ENCODE assay signal across 32 cellular contexts in the genomic region with DNA sequence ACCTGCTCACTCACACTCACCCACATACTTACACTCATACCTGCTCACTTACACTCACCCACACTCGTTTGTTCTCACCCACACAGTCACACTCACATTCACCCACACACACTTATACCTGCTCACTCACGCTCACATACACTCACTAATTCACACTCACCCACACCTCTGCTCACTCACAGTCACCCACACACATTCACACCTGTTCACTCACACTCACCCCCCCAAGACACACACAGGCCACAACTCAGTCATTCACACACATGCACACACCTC.
"Had no signal": no experiment of that assay in that cellular context is flagged by ENCODE, and none has a peak within 500 bp of the region (broad histone marks: within the 10 kb centered on the region; RNA-seq: fewer than 3 reads in every experiment).

No MANE protein-coding gene starts in this region.

- ATAC-seq: activated CD8-positive, alpha-beta T cell treated with anti-CD3 and anti-CD28 coated beads for 36 hours; activated naive CD4-positive, alpha-beta T cell treated with anti-CD3 and anti-CD28 coated beads, Interleukin-2, amount 50 U/mL, for 72 hours; activated T-cell treated with anti-CD3 and anti-CD28 coated beads, Interleukin-2, amount 50 U/mL, for 4 hours; activated T-cell treated with anti-CD3 and anti-CD28 coated beads, Interleukin-2, amount 50 U/mL, for 72 hours; activated T-helper 17 cell treated with anti-CD3 and anti-CD28 coated beads, Interleukin-2, amount 50 U/mL, for 72 hours; body of pancreas had no signal

- H3K4me1 ChIP-seq: adrenal gland, body of pancreas, breast epithelium had no signal

- H3K36me3 ChIP-seq: adrenal gland, brain microvascular endothelial cell, breast epithelium had no signal

- H3K9me3 ChIP-seq: adrenal gland, body of pancreas, breast epithelium had no signal

- H3K27me3 ChIP-seq: body of pancreas, brain microvascular endothelial cell, breast epithelium had no signal

- H3K4me3 ChIP-seq: adrenal gland, body of pancreas, breast epithelium had no signal

- H3K27ac ChIP-seq: adrenal gland, body of pancreas, brain microvascular endothelial cell, breast epithelium, VCaP had no signal

- DNase-seq: activated B cell treated with CpG ODN at 0.5 μM for 24 hours; activated CD4-positive, alpha-beta memory T cell treated with anti-CD3 and anti-CD28 coated beads for 36 hours; activated CD4-positive, alpha-beta T cell treated with anti-CD3 and anti-CD28 coated beads for 4 hours; activated CD4-positive, alpha-beta T cell treated with anti-CD3 and anti-CD28 coated beads, Interleukin-2, amount 10 ng/mL, durations not matched to agents 24 days and 14 days; activated CD4-positive, alpha-beta T cell treated with anti-CD3 and anti-CD28 coated beads, Interleukin-2, amount 50 U/mL, for 1 hour; activated CD4-positive, alpha-beta T cell treated with anti-CD3 and anti-CD28 coated beads, Interleukin-2, amount 50 U/mL, for 4 hours; activated CD4-positive, CD25-positive, alpha-beta regulatory T cell treated with anti-CD3 and anti-CD28 coated beads, Interleukin-2, amount 50 U/mL, for 72 hours; activated CD8-positive, alpha-beta memory T cell treated with anti-CD3 and anti-CD28 coated beads, Interleukin-2, amount 50 U/mL, for 4 hours; activated CD8-positive, alpha-beta T cell treated with anti-CD3 and anti-CD28 coated beads for 36 hours; activated effector memory CD4-positive, alpha-beta T cell treated with anti-CD3 and anti-CD28 coated beads, Interleukin-2, amount 50 U/mL, for 16 hours; activated gamma-delta T cell treated with Interleukin-2 at 50 U/mL for 16 hours; activated naive CD4-positive, alpha-beta T cell; activated naive CD4-positive, alpha-beta T cell treated with anti-CD3 and anti-CD28 coated beads for 36 hours; activated naive CD4-positive, alpha-beta T cell treated with anti-CD3 and anti-CD28 coated beads, Interleukin-2, amount 50 U/mL, for 16 hours; activated naive CD8-positive, alpha-beta T cell treated with anti-CD3 and anti-CD28 coated beads for 36 hours; activated T-cell treated with anti-CD3 and anti-CD28 coated beads for 4 hours; activated T-cell treated with anti-CD3 and anti-CD28 coated beads, Interleukin-2, amount 50 U/mL, for 1 hour; activated T-cell treated with anti-CD3 and anti-CD28 coated beads, Interleukin-2, amount 50 U/mL, for 4 hours; activated T-cell treated with anti-CD3 and anti-CD28 coated beads, Interleukin-2, amount 50 U/mL, for 72 hours; adrenal gland; amniotic stem cell; aorta; body of pancreas; brain microvascular endothelial cell; cerebellar nuclear complex; T-helper 1 cell; T-helper 2 cell; T-helper 9 cell had no signal
